ENCODE assay signal across 35 cellular contexts in genomic region chr10:77804371-77804770, GRCh38.
"Had no signal": no experiment of that assay in that cellular context is flagged by ENCODE, and none has a peak within 500 bp of the region (broad histone marks: within the 10 kb centered on the region; RNA-seq: fewer than 3 reads in every experiment).

No MANE protein-coding gene starts in this region.

- H3K4me2 ChIP-seq: SK-N-SH had no signal

- H3K4me1 Mint-ChIP-seq: activated B cell treated with CpG ODN at 0.5 μM for 24 hours had no signal

- H3K27me3 Mint-ChIP-seq: activated B cell treated with CpG ODN at 0.5 μM for 24 hours; activated CD4-positive, alpha-beta memory T cell treated with anti-CD3 and anti-CD28 coated beads for 36 hours; central memory CD8-positive, alpha-beta T cell had no signal

- H3K9ac ChIP-seq: SK-N-SH had no signal

- H3K4me3 Mint-ChIP-seq: activated B cell treated with CpG ODN at 0.5 μM for 24 hours; activated CD4-positive, alpha-beta memory T cell treated with anti-CD3 and anti-CD28 coated beads for 36 hours; activated naive CD8-positive, alpha-beta T cell treated with anti-CD3 and anti-CD28 coated beads for 36 hours; activated T-cell treated with anti-CD3 and anti-CD28 coated beads, Interleukin-2, amount 50 U/mL, for 4 hours; activated T-helper 1 cell treated with anti-CD3 and anti-CD28 coated beads, Interleukin-12 subunit alpha, Interleukin-12 subunit beta, Interleukin-2, Interleukin-4 antibody, amounts not matched to agents 30 ng/mL and 10 ng/mL and 1 ng/mL, durations not matched to agents 14 hours and 24 hours and 36 hours; central memory CD8-positive, alpha-beta T cell; T-helper 1 cell treated with Interleukin-12 subunit alpha and Interleukin-12 subunit beta and Interleukin-4 antibody, amounts not matched to agents 30 μg/mL and 1 μg/mL, for 36 hours had no signal

- H3K27ac Mint-ChIP-seq: activated B cell treated with CpG ODN at 0.5 μM for 24 hours; activated CD4-positive, alpha-beta memory T cell treated with anti-CD3 and anti-CD28 coated beads for 36 hours; activated naive CD8-positive, alpha-beta T cell treated with anti-CD3 and anti-CD28 coated beads for 36 hours; activated T-helper 1 cell treated with anti-CD3 and anti-CD28 coated beads, Interleukin-12 subunit alpha, Interleukin-12 subunit beta, Interleukin-2, Interleukin-4 antibody, amounts not matched to agents 30 ng/mL and 10 ng/mL and 1 ng/mL, durations not matched to agents 14 hours and 24 hours and 36 hours; T-helper 1 cell treated with Interleukin-12 subunit alpha and Interleukin-12 subunit beta and Interleukin-4 antibody, amounts not matched to agents 30 μg/mL and 1 μg/mL, for 36 hours had no signal

- H3K27me3 ChIP-seq: brain microvascular endothelial cell, cardiac muscle cell, Peyer's patch, SJSA1 had no signal

- DNase-seq: activated B cell treated with CpG ODN at 0.5 μM for 24 hours; activated CD4-positive, alpha-beta memory T cell treated with anti-CD3 and anti-CD28 coated beads for 36 hours; activated CD4-positive, alpha-beta T cell treated with anti-CD3 and anti-CD28 coated beads for 4 hours; activated CD4-positive, alpha-beta T cell treated with anti-CD3 and anti-CD28 coated beads, Interleukin-2, amount 50 U/mL, for 1 hour; activated CD4-positive, CD25-positive, alpha-beta regulatory T cell treated with anti-CD3 and anti-CD28 coated beads, Interleukin-2, amount 50 U/mL, for 72 hours; activated CD8-positive, alpha-beta memory T cell treated with anti-CD3 and anti-CD28 coated beads, Interleukin-2, amount 50 U/mL, for 4 hours; activated naive CD4-positive, alpha-beta T cell; activated naive CD4-positive, alpha-beta T cell treated with anti-CD3 and anti-CD28 coated beads, Interleukin-2, amount 50 U/mL, for 16 hours; activated naive CD8-positive, alpha-beta T cell treated with anti-CD3 and anti-CD28 coated beads for 36 hours; activated T-cell treated with anti-CD3 and anti-CD28 coated beads for 4 hours; activated T-cell treated with anti-CD3 and anti-CD28 coated beads, Interleukin-2, amount 50 U/mL, for 4 hours; amniotic stem cell; brain microvascular endothelial cell; Karpas-422; NCI-H1105; NCI-H1417 treated with DMSO at 0.1 percent for 48 hours; NCI-H187 treated with DMSO at 0.1 percent for 48 hours; NCI-H2081; NCI-H2171 treated with DMSO at 0.1 percent for 48 hours; NCI-H2227 treated with DMSO at 0.1 percent for 48 hours; NCI-H446 treated with DMSO at 0.1 percent for 48 hours; NCI-H524; NK-92 treated with Interleukin-12 subunit alpha and Interleukin-12 subunit beta, amount 100 ng/mL, for 24 hours; PC-3; Peyer's patch; RPMI8226; SHP77 treated with DMSO at 0.1 percent for 48 hours; SK-N-SH; T-helper 9 cell had no signal

- H3K4me1 ChIP-seq: Peyer's patch had no signal

- H3K9me3 ChIP-seq: Peyer's patch, SJSA1, SK-N-SH had no signal

- H3K4me3 ChIP-seq: cardiac muscle cell, Peyer's patch, SJSA1 had no signal

- ATAC-seq: activated T-cell treated with anti-CD3 and anti-CD28 coated beads, Interleukin-2, amount 50 U/mL, for 4 hours; PC-3 had no signal

- H3K9me3 Mint-ChIP-seq: activated B cell treated with CpG ODN at 0.5 μM for 24 hours; activated CD4-positive, alpha-beta memory T cell treated with anti-CD3 and anti-CD28 coated beads for 36 hours; activated naive CD8-positive, alpha-beta T cell treated with anti-CD3 and anti-CD28 coated beads for 36 hours; activated T-cell treated with anti-CD3 and anti-CD28 coated beads, Interleukin-2, amount 50 U/mL, for 4 hours; activated T-helper 1 cell treated with anti-CD3 and anti-CD28 coated beads, Interleukin-12 subunit alpha, Interleukin-12 subunit beta, Interleukin-2, Interleukin-4 antibody, amounts not matched to agents 30 ng/mL and 10 ng/mL and 1 ng/mL, durations not matched to agents 14 hours and 24 hours and 36 hours; central memory CD8-positive, alpha-beta T cell; T-helper 1 cell treated with Interleukin-12 subunit alpha and Interleukin-12 subunit beta and Interleukin-4 antibody, amounts not matched to agents 30 μg/mL and 1 μg/mL, for 36 hours had no signal

- H3K36me3 Mint-ChIP-seq: activated CD4-positive, alpha-beta memory T cell treated with anti-CD3 and anti-CD28 coated beads for 36 hours; activated naive CD8-positive, alpha-beta T cell treated with anti-CD3 and anti-CD28 coated beads for 36 hours had no signal

- H3K27ac ChIP-seq: brain microvascular endothelial cell, cardiac muscle cell, Peyer's patch, SJSA1, VCaP had no signal
